Comparison of ENCODE assay signal across 28 cellular contexts in genomic region chr3:33380653-33381052, GRCh38.
"Had no signal": no experiment of that assay in that cellular context is flagged by ENCODE, and none has a peak within 500 bp of the region (broad histone marks: within the 10 kb centered on the region; RNA-seq: fewer than 3 reads in every experiment).

No MANE protein-coding gene starts in this region.

- H3K9ac ChIP-seq: parathyroid adenoma had no signal

- H3K79me2 ChIP-seq: parathyroid adenoma had no signal

- DNase-seq: activated CD4-positive, alpha-beta memory T cell treated with anti-CD3 and anti-CD28 coated beads, Interleukin-2, amount 10 ng/mL, durations not matched to agents 7 days and 5 days; activated CD4-positive, alpha-beta T cell treated with anti-CD3 and anti-CD28 coated beads, Interleukin-2, amount 10 ng/mL, durations not matched to agents 24 days and 14 days; activated CD4-positive, CD25-positive, alpha-beta regulatory T cell treated with anti-CD3 and anti-CD28 coated beads, Interleukin-2, amount 50 U/mL, for 72 hours; activated CD8-positive, alpha-beta memory T cell treated with anti-CD3 and anti-CD28 coated beads, Interleukin-2, amount 50 U/mL, for 48 hours; activated gamma-delta T cell treated with Interleukin-2 at 50 U/mL for 16 hours; activated naive CD4-positive, alpha-beta T cell treated with anti-CD3 and anti-CD28 coated beads, Interleukin-2, amount 50 U/mL, for 16 hours; activated T-cell treated with anti-CD3 and anti-CD28 coated beads, Interleukin-2, amount 50 U/mL, for 24 hours; amniotic stem cell; brain microvascular endothelial cell; cortex of kidney; effector memory CD8-positive, alpha-beta T cell; heart left ventricle; hypothalamus; immature natural killer cell; kidney; left lung; mucosa of descending colon; right cardiac atrium; stimulated activated CD4-positive, alpha-beta T cell treated with anti-CD3 and anti-CD28 coated beads, Interleukin-12 subunit alpha, Interleukin-12 subunit beta, amount 100 ng/mL, for 4 hours; stimulated activated CD4-positive, alpha-beta T cell treated with anti-CD3 and anti-CD28 coated beads, Interleukin-4, amount 100 ng/mL, for 1 hour; T-helper 2 cell; trophoblast cell had no signal

- H3K4me1 ChIP-seq: gastroesophageal sphincter, heart left ventricle, left lung, parathyroid adenoma had no signal

- ATAC-seq: activated T-helper 17 cell treated with anti-CD3 and anti-CD28 coated beads, Interleukin-2, amount 50 U/mL, for 72 hours; effector memory CD8-positive, alpha-beta T cell; gastroesophageal sphincter; heart left ventricle; left lung; mucosa of descending colon; right cardiac atrium had no signal

- H2AFZ ChIP-seq: parathyroid adenoma had no signal

- H3K9me3 ChIP-seq: gastroesophageal sphincter, heart left ventricle, left lung, mucosa of descending colon, thoracic aorta had no signal

- H3K4me3 ChIP-seq: gastroesophageal sphincter, heart left ventricle, left lung, mucosa of descending colon, thoracic aorta had no signal

- FAIRE-seq: astrocyte, kidney, urothelium cell line had no signal

- H3K27me3 ChIP-seq: brain microvascular endothelial cell, gastroesophageal sphincter, heart left ventricle, left lung had no signal

- H3K27ac ChIP-seq: brain microvascular endothelial cell, gastroesophageal sphincter, heart left ventricle, left lung, parathyroid adenoma, thoracic aorta had no signal
